In the genomic region with DNA sequence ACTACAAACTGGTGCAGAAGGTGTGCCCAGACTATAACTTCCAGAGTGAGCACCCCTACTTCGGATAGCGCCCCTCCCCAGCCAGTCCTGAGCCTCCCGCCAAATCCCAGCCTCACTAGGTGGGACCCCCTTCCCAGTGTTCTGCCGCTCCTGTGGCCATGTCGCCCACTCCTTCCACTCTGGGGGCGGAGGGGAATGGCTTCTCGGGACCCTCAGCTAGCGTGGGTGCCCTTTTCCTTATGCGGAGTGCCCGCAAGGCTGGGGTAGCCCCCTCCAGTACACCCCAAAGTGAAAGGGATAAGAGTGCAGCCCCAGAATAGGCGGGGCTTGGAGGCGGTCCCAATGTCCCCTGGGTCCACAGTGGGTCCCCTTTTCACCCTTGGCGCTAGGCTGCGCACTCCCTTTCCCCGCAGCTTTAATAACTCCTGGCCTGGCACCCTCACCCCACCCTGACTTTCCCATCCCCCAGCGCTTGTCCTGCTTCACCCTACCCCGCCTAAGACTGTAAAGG, we compare ENCODE assay signal across 1 cellular context.
TF ChIP-seq lines count a peak whose summit lies in the region.

No MANE protein-coding gene starts in this region.

TF ChIP-seq in GM12878, 131 proteins besides CTCF, POLR2A, EP300 and RAD21:
- no peak for TF ChIP-seq YY1 (IDR thresholded peaks at IDR 0.05; ENCODE audit: low read depth, low read length)
- TF ChIP-seq POU2F2 (IDR thresholded peaks at IDR 0.05; ENCODE audit: borderline replicate concordance, low read depth, low read length): no peak
- TF ChIP-seq FOXK2 (IDR thresholded peaks at IDR 0.05): no peak
- TF ChIP-seq BACH1 (IDR thresholded peaks at IDR 0.05; ENCODE audit: borderline replicate concordance): no peak
- TF ChIP-seq BMI1 (IDR thresholded peaks at IDR 0.05; ENCODE audit: borderline replicate concordance): no peak
- no peak for TF ChIP-seq SMARCA5 (IDR thresholded peaks at IDR 0.05)
- TF ChIP-seq NBN (IDR thresholded peaks at IDR 0.05): no peak
- TF ChIP-seq SREBF1 (IDR thresholded peaks at IDR 0.05; ENCODE audit: low read length): no peak
- no peak for TF ChIP-seq TCF7 (IDR thresholded peaks at IDR 0.05; ENCODE audit: borderline replicate concordance)
- no peak for TF ChIP-seq SIX5 (IDR thresholded peaks at IDR 0.05; ENCODE audit: low read depth, low read length, severe bottlenecking)
- TF ChIP-seq, protein P1, sequence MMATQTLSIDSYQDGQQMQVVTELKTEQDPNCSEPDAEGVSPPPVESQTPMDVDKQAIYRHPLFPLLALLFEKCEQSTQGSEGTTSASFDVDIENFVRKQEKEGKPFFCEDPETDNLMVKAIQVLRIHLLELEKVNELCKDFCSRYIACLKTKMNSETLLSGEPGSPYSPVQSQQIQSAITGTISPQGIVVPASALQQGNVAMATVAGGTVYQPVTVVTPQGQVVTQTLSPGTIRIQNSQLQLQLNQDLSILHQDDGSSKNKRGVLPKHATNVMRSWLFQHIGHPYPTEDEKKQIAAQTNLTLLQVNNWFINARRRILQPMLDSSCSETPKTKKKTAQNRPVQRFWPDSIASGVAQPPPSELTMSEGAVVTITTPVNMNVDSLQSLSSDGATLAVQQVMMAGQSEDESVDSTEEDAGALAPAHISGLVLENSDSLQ (IDR thresholded peaks at IDR 0.05): no peak
- TF ChIP-seq MYC (IDR thresholded peaks at IDR 0.05; ENCODE audit: insufficient read depth, insufficient read length, insufficient replicate concordance, low read length, severe bottlenecking): no peak
- no peak for TF ChIP-seq BRCA1 (IDR thresholded peaks at IDR 0.05; ENCODE audit: low read depth, low read length)
- TF ChIP-seq, protein P2, sequence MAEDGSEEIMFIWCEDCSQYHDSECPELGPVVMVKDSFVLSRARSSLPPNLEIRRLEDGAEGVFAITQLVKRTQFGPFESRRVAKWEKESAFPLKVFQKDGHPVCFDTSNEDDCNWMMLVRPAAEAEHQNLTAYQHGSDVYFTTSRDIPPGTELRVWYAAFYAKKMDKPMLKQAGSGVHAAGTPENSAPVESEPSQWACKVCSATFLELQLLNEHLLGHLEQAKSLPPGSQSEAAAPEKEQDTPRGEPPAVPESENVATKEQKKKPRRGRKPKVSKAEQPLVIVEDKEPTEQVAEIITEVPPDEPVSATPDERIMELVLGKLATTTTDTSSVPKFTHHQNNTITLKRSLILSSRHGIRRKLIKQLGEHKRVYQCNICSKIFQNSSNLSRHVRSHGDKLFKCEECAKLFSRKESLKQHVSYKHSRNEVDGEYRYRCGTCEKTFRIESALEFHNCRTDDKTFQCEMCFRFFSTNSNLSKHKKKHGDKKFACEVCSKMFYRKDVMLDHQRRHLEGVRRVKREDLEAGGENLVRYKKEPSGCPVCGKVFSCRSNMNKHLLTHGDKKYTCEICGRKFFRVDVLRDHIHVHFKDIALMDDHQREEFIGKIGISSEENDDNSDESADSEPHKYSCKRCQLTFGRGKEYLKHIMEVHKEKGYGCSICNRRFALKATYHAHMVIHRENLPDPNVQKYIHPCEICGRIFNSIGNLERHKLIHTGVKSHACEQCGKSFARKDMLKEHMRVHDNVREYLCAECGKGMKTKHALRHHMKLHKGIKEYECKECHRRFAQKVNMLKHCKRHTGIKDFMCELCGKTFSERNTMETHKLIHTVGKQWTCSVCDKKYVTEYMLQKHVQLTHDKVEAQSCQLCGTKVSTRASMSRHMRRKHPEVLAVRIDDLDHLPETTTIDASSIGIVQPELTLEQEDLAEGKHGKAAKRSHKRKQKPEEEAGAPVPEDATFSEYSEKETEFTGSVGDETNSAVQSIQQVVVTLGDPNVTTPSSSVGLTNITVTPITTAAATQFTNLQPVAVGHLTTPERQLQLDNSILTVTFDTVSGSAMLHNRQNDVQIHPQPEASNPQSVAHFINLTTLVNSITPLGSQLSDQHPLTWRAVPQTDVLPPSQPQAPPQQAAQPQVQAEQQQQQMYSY (CRISPR knock-in tag; IDR thresholded peaks at IDR 0.05): no peak
